In the genomic region with DNA sequence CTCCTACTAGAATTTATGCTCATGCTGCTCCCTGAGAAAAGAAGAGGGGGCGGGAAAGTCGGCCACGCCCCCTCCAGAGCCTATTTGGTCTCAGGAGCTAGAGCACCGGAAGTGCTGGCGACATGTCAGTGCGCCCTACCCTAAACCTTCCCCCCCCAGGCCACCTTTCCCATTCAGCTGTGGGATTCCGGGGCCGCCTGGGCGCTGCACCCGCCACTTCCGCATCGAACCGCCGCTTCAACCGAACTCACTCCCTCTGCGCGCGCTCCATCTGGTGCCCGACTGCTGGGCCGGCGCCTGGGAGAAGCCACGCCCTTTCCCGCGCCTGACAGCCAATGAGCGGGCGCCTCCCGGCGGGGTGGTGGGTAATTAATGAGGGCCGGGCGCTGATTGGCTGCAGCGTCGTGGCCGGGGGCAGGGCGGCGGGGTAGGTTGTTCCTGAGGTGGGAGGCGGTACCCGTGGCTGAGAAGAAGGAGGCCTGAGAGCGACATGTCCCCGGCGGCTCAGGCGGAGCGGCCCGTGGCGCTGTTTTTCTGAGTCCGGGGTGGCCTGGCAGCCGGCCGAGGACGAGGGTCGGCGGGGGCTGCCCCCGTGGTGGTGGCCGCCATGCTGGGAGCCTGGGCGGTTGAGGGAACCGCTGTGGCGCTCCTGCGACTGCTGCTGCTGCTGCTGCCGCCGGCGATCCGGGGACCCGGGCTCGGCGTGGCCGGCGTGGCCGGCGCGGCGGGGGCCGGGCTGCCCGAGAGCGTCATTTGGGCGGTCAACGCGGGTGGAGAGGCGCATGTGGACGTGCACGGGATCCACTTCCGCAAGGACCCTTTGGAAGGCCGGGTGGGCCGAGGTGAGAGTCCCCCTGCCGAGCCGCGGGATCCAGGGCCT, we compare ENCODE assay signal across 1 cellular context.
TF ChIP-seq lines count a peak whose summit lies in the region.

A gene with protein sequence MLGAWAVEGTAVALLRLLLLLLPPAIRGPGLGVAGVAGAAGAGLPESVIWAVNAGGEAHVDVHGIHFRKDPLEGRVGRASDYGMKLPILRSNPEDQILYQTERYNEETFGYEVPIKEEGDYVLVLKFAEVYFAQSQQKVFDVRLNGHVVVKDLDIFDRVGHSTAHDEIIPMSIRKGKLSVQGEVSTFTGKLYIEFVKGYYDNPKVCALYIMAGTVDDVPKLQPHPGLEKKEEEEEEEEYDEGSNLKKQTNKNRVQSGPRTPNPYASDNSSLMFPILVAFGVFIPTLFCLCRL (plus strand): TSS at position 460 of the 880 bp plus-strand sequence. CDS start 148 bp downstream, at position 608.

TF ChIP-seq in K562, 482 proteins besides CTCF, POLR2A, EP300 and RAD21 (continued from another document and continues in another):
- no peak for TF ChIP-seq RERE (CRISPR knock-in tag; IDR thresholded peaks at IDR 0.05; ENCODE audit: borderline replicate concordance)
- peak; percentile 49 for TF ChIP-seq MEIS2 (IDR thresholded peaks at IDR 0.05; ENCODE audit: partially characterized antibody)
- peak; percentile 37; the same call in 1 of the 2 replicates for TF ChIP-seq GATAD2B (IDR thresholded peaks at IDR 0.05; ENCODE audit: borderline replicate concordance)
- TF ChIP-seq FOXA3 (CRISPR knock-in tag; conservative IDR thresholded peaks at IDR 0.05 in 1 of 2, IDR thresholded peaks at IDR 0.05 in 1 of 2), result peak in 1 of 2 experiments; percentile 33; a peak in 1 of 4 replicates
- no peak for TF ChIP-seq KDM2B (CRISPR knock-in tag; IDR thresholded peaks at IDR 0.05)
- no peak for TF ChIP-seq ZNF507 (tag; conservative IDR thresholded peaks at IDR 0.05)
- TF ChIP-seq, protein P1, sequence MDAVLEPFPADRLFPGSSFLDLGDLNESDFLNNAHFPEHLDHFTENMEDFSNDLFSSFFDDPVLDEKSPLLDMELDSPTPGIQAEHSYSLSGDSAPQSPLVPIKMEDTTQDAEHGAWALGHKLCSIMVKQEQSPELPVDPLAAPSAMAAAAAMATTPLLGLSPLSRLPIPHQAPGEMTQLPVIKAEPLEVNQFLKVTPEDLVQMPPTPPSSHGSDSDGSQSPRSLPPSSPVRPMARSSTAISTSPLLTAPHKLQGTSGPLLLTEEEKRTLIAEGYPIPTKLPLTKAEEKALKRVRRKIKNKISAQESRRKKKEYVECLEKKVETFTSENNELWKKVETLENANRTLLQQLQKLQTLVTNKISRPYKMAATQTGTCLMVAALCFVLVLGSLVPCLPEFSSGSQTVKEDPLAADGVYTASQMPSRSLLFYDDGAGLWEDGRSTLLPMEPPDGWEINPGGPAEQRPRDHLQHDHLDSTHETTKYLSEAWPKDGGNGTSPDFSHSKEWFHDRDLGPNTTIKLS (IDR thresholded peaks at IDR 0.05; ENCODE audit: borderline replicate concordance, low read depth), result peak; percentile 94
- TF ChIP-seq ARID4B (CRISPR knock-in tag; IDR thresholded peaks at IDR 0.05), result peak; percentile 89
- no peak for TF ChIP-seq CTCFL (IDR thresholded peaks at IDR 0.05; ENCODE audit: borderline replicate concordance, insufficient read depth, low read depth, low read length, poor library complexity, severe bottlenecking)
- TF ChIP-seq ZNF707 (CRISPR knock-in tag; conservative IDR thresholded peaks at IDR 0.05), result no peak
- TF ChIP-seq PCBP1 (IDR thresholded peaks at IDR 0.05; ENCODE audit: low read depth, low read length, poor library complexity, severe bottlenecking), result peak; percentile 13
- TF ChIP-seq, protein P2, sequence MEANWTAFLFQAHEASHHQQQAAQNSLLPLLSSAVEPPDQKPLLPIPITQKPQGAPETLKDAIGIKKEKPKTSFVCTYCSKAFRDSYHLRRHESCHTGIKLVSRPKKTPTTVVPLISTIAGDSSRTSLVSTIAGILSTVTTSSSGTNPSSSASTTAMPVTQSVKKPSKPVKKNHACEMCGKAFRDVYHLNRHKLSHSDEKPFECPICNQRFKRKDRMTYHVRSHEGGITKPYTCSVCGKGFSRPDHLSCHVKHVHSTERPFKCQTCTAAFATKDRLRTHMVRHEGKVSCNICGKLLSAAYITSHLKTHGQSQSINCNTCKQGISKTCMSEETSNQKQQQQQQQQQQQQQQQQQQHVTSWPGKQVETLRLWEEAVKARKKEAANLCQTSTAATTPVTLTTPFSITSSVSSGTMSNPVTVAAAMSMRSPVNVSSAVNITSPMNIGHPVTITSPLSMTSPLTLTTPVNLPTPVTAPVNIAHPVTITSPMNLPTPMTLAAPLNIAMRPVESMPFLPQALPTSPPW (CRISPR knock-in tag; IDR thresholded peaks at IDR 0.05), result peak; percentile 71; the same call in 1 of the 2 replicates
- TF ChIP-seq ZNF282 (CRISPR knock-in tag; IDR thresholded peaks at IDR 0.05), result no peak
- TF ChIP-seq FOXM1 (IDR thresholded peaks at IDR 0.05; ENCODE audit: low read depth), result 0 out of 2 replicates have a peak, but pooled peaks have one; percentile 12
- no peak; the same call in 1 of the 2 replicates for TF ChIP-seq FOXM1 (CRISPR knock-in tag; IDR thresholded peaks at IDR 0.05; ENCODE audit: low read depth)
- peak; percentile 54; the same call in 1 of the 2 replicates for TF ChIP-seq ARID3A (IDR thresholded peaks at IDR 0.05; ENCODE audit: borderline replicate concordance, low read depth, low read length)
- TF ChIP-seq, protein P3, sequence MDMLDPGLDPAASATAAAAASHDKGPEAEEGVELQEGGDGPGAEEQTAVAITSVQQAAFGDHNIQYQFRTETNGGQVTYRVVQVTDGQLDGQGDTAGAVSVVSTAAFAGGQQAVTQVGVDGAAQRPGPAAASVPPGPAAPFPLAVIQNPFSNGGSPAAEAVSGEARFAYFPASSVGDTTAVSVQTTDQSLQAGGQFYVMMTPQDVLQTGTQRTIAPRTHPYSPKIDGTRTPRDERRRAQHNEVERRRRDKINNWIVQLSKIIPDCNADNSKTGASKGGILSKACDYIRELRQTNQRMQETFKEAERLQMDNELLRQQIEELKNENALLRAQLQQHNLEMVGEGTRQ (CRISPR knock-in tag; IDR thresholded peaks at IDR 0.05), result no peak
- TF ChIP-seq THAP7 (CRISPR knock-in tag; IDR thresholded peaks at IDR 0.05), result peak; percentile 89
- no peak for TF ChIP-seq ZNF766 (CRISPR knock-in tag; conservative IDR thresholded peaks at IDR 0.05)
- TF ChIP-seq PHF8 (IDR thresholded peaks at IDR 0.05; ENCODE audit: borderline replicate concordance, low read length), result peak; percentile 85; the same call in 1 of the 2 replicates
- peak; percentile 32; the same call in 1 of the 2 replicates for TF ChIP-seq FOSL1 (tag; conservative IDR thresholded peaks at IDR 0.05)
- TF ChIP-seq TARDBP (IDR thresholded peaks at IDR 0.05), result peak; percentile 73
- peak; percentile 71; the same call in 1 of the 2 replicates for TF ChIP-seq FOXP1 (CRISPR knock-in tag; IDR thresholded peaks at IDR 0.05)
- TF ChIP-seq BRF1 (IDR thresholded peaks at IDR 0.05; ENCODE audit: borderline replicate concordance, extremely low read depth, insufficient read length), result no peak
- peak; percentile 79; the same call in 1 of the 2 replicates for TF ChIP-seq CXXC5 (CRISPR knock-in tag; IDR thresholded peaks at IDR 0.05)
- TF ChIP-seq MEF2A (IDR thresholded peaks at IDR 0.05; ENCODE audit: control insufficient read depth, low read depth, low read length), result peak; percentile 19; the same call in 1 of the 2 replicates
- peak; percentile 95 for TF ChIP-seq CBFB (CRISPR knock-in tag; IDR thresholded peaks at IDR 0.05)
- TF ChIP-seq HLTF (IDR thresholded peaks at IDR 0.05), result no peak
- TF ChIP-seq CBX1 (IDR thresholded peaks at IDR 0.05; ENCODE audit: low read depth), result peak; percentile 62; the same call in 1 of the 2 replicates
- no peak for TF ChIP-seq TSC22D4 (tag; IDR thresholded peaks at IDR 0.05)
- TF ChIP-seq POLR2B (IDR thresholded peaks at IDR 0.05; ENCODE audit: low read depth, partially characterized antibody), result peak; percentile 65
- TF ChIP-seq ZNF384 (IDR thresholded peaks at IDR 0.05; ENCODE audit: low read depth, low read length), result peak; percentile 43; the same call in 1 of the 2 replicates
- no peak for TF ChIP-seq ZNF696 (CRISPR knock-in tag; conservative IDR thresholded peaks at IDR 0.05)
- TF ChIP-seq NBN (IDR thresholded peaks at IDR 0.05; ENCODE audit: low read depth), result peak; percentile 82; the same call in 1 of the 2 replicates
